Comparison of ENCODE assay signal across 11 cellular contexts in the genomic region with DNA sequence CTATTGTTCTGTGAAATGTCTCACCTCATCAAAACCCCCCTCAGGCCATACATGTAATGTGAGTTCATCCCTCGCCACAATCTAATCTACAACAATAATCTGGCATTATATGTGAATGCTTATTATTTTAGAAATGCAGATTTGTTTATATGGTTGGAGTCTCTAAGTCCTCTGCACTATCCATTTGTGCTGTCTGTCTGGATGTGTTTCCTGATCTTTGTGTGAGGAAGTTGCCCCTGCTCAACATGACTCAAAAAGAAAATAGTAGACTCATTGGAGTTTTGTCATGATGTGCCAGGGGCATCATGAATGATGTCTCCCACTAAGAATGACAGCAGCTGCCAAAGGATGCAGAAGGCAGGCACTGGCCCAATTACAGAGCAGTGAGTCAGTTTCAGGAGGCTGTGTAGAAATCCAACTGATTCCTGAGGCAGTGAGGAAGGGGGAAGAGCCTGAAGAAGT.
A peak's percentile ranks its signal among the peaks of the same experiment; 100 is the strongest.
DNase-seq lines count a peak whose midpoint lies in the region; ATAC-seq and TF ChIP-seq lines count a peak whose summit lies in the region.
"Had no signal": no experiment of that assay in that cellular context is flagged by ENCODE, and none has a peak within 500 bp of the region (broad histone marks: within the 10 kb centered on the region; RNA-seq: fewer than 3 reads in every experiment).

No MANE protein-coding gene starts in this region.

- H2BK120ac ChIP-seq in trophoblast cell (ENCODE audit: insufficient read depth, low read length, poor library complexity) = no peak overlapping the region

- H3K36me3 ChIP-seq in RWPE2 (ENCODE audit: low read depth) (no peaks in the 10 kb centered on the region), trophoblast cell (ENCODE audit: control insufficient read depth in 1 of 2, insufficient read depth in 2 of 2, low read length in 2 of 2) (no peaks in the 10 kb centered on the region)

- H3K4me1 Mint-ChIP-seq in natural killer cell = no peaks in the 10 kb centered on the region

- DNase-seq in Caki2 (ENCODE audit: low read depth) (peak; percentile 93), RWPE2 (ENCODE audit: low spot score) (peak; percentile 68), fibroblast of gingiva (ENCODE audit: low read depth) (peak; percentile 97), trophoblast cell (peak; percentile 2 to 8), NCI-H2081 treated with DMSO at 0.1 percent for 48 hours (lab: John Stamatoyannopoulos, UW) (no peak), NOMO-1 treated with DMSO at 0.1 percent for 48 hours (lab: John Stamatoyannopoulos, UW; ENCODE audit: unreplicated experiment) (no peak), natural killer cell (no peak), UCSD-AML1 (lab: John Stamatoyannopoulos, UW; ENCODE audit: unreplicated experiment) (no peak)
- DNase-seq: activated effector memory CD4-positive, alpha-beta T cell treated with anti-CD3 and anti-CD28 coated beads, Interleukin-2, amount 50 U/mL, for 16 hours; DMS 273 treated with DMSO at 0.1 percent for 48 hours; stimulated activated CD4-positive, alpha-beta T cell treated with anti-CD3 and anti-CD28 coated beads, Interleukin-4, amount 100 ng/mL, for 1 hour had no signal

- H3K27me3 Mint-ChIP-seq in natural killer cell (ENCODE audit: low read depth in 2 of 2) = no peaks in the 10 kb centered on the region

- H2BK12ac ChIP-seq in trophoblast cell (ENCODE audit: low read length) = no peak overlapping the region

- no peak overlapping the region for H3K4ac ChIP-seq in trophoblast cell (ENCODE audit: low read depth, low read length)

- H3K14ac ChIP-seq in trophoblast cell (ENCODE audit: low read length) = no peak overlapping the region

- H2BK5ac ChIP-seq in trophoblast cell (ENCODE audit: low read depth, low read length, poor library complexity) = no peak overlapping the region

- no peaks in the 10 kb centered on the region for H3K79me1 ChIP-seq in trophoblast cell (ENCODE audit: low read length)

- no peaks in the 10 kb centered on the region for H3K79me2 ChIP-seq in trophoblast cell (ENCODE audit: control insufficient read depth, insufficient read depth, low read length, poor library complexity)

- ATAC-seq in RWPE2 (ENCODE audit: low read depth) (peak; percentile 96), natural killer cell (no peak)

- H3K4me2 ChIP-seq in trophoblast cell (ENCODE audit: low read length) = no peak overlapping the region

- H3K36me3 Mint-ChIP-seq in natural killer cell = no peaks in the 10 kb centered on the region

- H3K4me3 Mint-ChIP-seq in natural killer cell = no peak overlapping the region

- no peak overlapping the region for H3K18ac ChIP-seq in trophoblast cell (ENCODE audit: low read length)

- H3K4me3 ChIP-seq in RWPE2 (ENCODE audit: severe bottlenecking) (no peak overlapping the region), trophoblast cell (ENCODE audit: low read depth, low read length) (no peak overlapping the region)

- no peak overlapping the region for H3K27ac Mint-ChIP-seq in natural killer cell

- H3K9me3 Mint-ChIP-seq in natural killer cell = peaks cover 10 to 11% of the 10 kb centered on the region in 2 donors

- H2AK5ac ChIP-seq in trophoblast cell (ENCODE audit: low read length) = no peak overlapping the region

- no peak overlapping the region for H4K8ac ChIP-seq in trophoblast cell (ENCODE audit: low read depth, low read length)

- H3K27me3 ChIP-seq in RWPE2 (ENCODE audit: insufficient read depth, poor library complexity, severe bottlenecking) (no peaks in the 10 kb centered on the region), trophoblast cell (ENCODE audit: insufficient read depth, low read length) (no peaks in the 10 kb centered on the region)

- TF ChIP-seq CTCF in RWPE2 (IDR thresholded peaks at IDR 0.05; ENCODE audit: poor library complexity, severe bottlenecking) (no peak), natural killer cell (IDR thresholded peaks at IDR 0.05) (no peak)

- no peak overlapping the region for H3K23ac ChIP-seq in trophoblast cell (ENCODE audit: low read length)

- H2AFZ ChIP-seq in trophoblast cell (ENCODE audit: insufficient read depth, low read length, poor library complexity) = no peak overlapping the region

- no peak overlapping the region for H3K9ac ChIP-seq in trophoblast cell (ENCODE audit: low read length)

- H4K12ac ChIP-seq in trophoblast cell (ENCODE audit: low read depth, low read length) = no peak overlapping the region

- H3K27ac ChIP-seq in RWPE2 (ENCODE audit: poor library complexity, severe bottlenecking) = peak overlapping the region; percentile 85
- no peak overlapping the region for H3K27ac ChIP-seq in trophoblast cell (ENCODE audit: low read depth, low read length)

- H3K9me3 ChIP-seq in RWPE2 (ENCODE audit: severe bottlenecking) (no peaks in the 10 kb centered on the region), trophoblast cell (ENCODE audit: insufficient read depth, low read depth, low read length) (no peaks in the 10 kb centered on the region)

- H3K4me1 ChIP-seq in RWPE2 (ENCODE audit: insufficient read depth, poor library complexity, severe bottlenecking) (peaks cover 12% of the 10 kb centered on the region), trophoblast cell (ENCODE audit: control insufficient read depth in 1 of 2, insufficient read depth in 2 of 2, low read length in 2 of 2) (no peaks in the 10 kb centered on the region)

- in situ Hi-C loops in Caki2 (cut with HindIII; ENCODE audit: low pct_unique_long_range_greater_than_20kb, low sequenced_read_pairs) = no loop called here

- WGBS in trophoblast cell (ENCODE audit: extremely low coverage, insufficient coverage, insufficient read length) = no CpG with 5 or more reads among the region's 1 CpG

- intact Hi-C loops in natural killer cell (cut with micrococcal nuclease) = no loop called here

- H4K91ac ChIP-seq in trophoblast cell (ENCODE audit: low read depth, low read length) = no peak overlapping the region

Comparison
In these comparisons a context has a peak if more than half of its experiments do, and no peak if none do; other contexts are left out.
1. DNase-seq: peak in Caki2 (single experiment), RWPE2 (single experiment), fibroblast of gingiva (single experiment) and trophoblast cell (2 of 2); none in NCI-H2081 treated with DMSO at 0.1 percent for 48 hours (single experiment), NOMO-1 treated with DMSO at 0.1 percent for 48 hours (single experiment), natural killer cell (single experiment) and UCSD-AML1 (single experiment).